Comparison of ENCODE assay signal across 29 cellular contexts in the genomic region with DNA sequence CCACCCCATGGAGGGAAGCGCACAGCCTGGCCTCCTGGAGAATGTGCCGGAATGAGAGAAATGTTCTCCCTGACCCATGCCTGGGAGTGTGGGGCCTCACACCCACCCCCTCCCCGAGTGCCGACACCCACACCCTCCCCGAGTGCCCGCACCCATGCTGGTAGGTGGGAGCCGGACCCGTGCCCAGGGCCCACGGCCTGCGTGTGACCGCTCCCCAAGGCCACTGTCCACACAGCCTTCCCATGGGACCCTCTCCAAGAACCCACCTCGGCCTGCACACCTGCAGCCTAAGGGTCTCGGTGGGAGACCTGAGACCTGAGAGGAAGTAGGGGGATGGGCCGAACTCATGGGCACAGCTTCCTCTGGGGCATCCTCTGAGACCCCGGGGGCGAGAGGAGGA. TPM values are rescaled to one million over a fixed set of nuclear protein-coding genes. Genes with fewer than 3 reads are reported as not detected.
"Had no signal": no experiment of that assay in that cellular context is flagged by ENCODE, and none has a peak within 500 bp of the region (broad histone marks: within the 10 kb centered on the region; RNA-seq: fewer than 3 reads in every experiment).

No MANE protein-coding gene starts in this region.

- H3K27ac ChIP-seq: coronary artery, heart right ventricle, suprapubic skin, tibial artery, upper lobe of left lung, uterus had no signal

- DNase-seq: effector CD8-positive, alpha-beta T cell; heart right ventricle; hypothalamus; kidney glomerular epithelial cell; mammary epithelial cell; naive thymus-derived CD4-positive, alpha-beta T cell; nephron progenitor cell; stimulated activated CD4-positive, alpha-beta T cell treated with anti-CD3 and anti-CD28 coated beads, Interleukin-2, amount 100 ng/mL, for 24 hours; stimulated activated naive CD4-positive, alpha-beta T cell treated with Interleukin-2 at 50 U/mL for 16 hours; tibial artery; uterus had no signal

- H3K4me3 ChIP-seq: coronary artery, heart right ventricle, suprapubic skin, tibial artery, upper lobe of left lung, uterus had no signal

- H3K36me3 ChIP-seq: heart right ventricle, suprapubic skin, tibial artery, upper lobe of left lung, uterus had no signal

- H3K9me3 ChIP-seq: heart right ventricle, neutrophil, suprapubic skin, tibial artery, upper lobe of left lung, uterus had no signal

- H3K27me3 ChIP-seq: uterus had no signal

- ATAC-seq: esophagus mucosa; heart right ventricle; naive thymus-derived CD4-positive, alpha-beta T cell; sciatic nerve had no signal

- FAIRE-seq: endometrium, frontal cortex, islet of Langerhans had no signal

- H3K27ac Mint-ChIP-seq: naive thymus-derived CD4-positive, alpha-beta T cell; nephron progenitor cell had no signal

- H3K36me3 Mint-ChIP-seq: naive thymus-derived CD4-positive, alpha-beta T cell had no signal

- H3K4me3 Mint-ChIP-seq: nephron progenitor cell had no signal

- H3K9me3 Mint-ChIP-seq: naive thymus-derived CD4-positive, alpha-beta T cell; nephron progenitor cell had no signal

RNA-seq across cellular contexts. Expression of a gene that starts 3.3 kb away (rescaled TPM):
- total RNA-seq: dermis microvascular lymphatic vessel endothelial cell; esophagus mucosa; fibroblast of lung; frontal cortex; glomerular endothelial cell; heart right ventricle; lower leg skin; mammary epithelial cell; mesenteric fat pad; mononuclear cell; naive thymus-derived CD4-positive, alpha-beta T cell; osteoblast; pulmonary artery endothelial cell; sciatic nerve; skeletal muscle tissue; suprapubic skin; upper lobe of left lung; uterus had no signal
- polyA plus RNA-seq: fibroblast of lung; heart right ventricle; mammary epithelial cell; naive thymus-derived CD4-positive, alpha-beta T cell had no signal

RNA-seq across cellular contexts. Expression of a gene that starts 4.0 kb away (rescaled TPM):
- polyA plus RNA-seq: naive thymus-derived CD4-positive, alpha-beta T cell had no signal
